ENCODE assay signal across 8 cellular contexts in genomic region chr1:6783956-6784559, GRCh38. TPM values are rescaled to one million over a fixed set of nuclear protein-coding genes. Genes with fewer than 3 reads are reported as not detected.
DNase-seq lines count a peak whose midpoint lies in the region; ATAC-seq and TF ChIP-seq lines count a peak whose summit lies in the region.

No MANE protein-coding gene starts in this region.

- no peaks in the 10 kb centered on the region for H3K4me1 ChIP-seq in BE2C

- H3K27me3 Mint-ChIP-seq in central memory CD8-positive, alpha-beta T cell, result no peaks in the 10 kb centered on the region
- no peaks in the 10 kb centered on the region for H3K27me3 Mint-ChIP-seq in mesothelial cell of epicardium (ENCODE audit: low read depth)

- no peaks in the 10 kb centered on the region for H3K9me3 Mint-ChIP-seq in central memory CD8-positive, alpha-beta T cell
- H3K9me3 Mint-ChIP-seq in mesothelial cell of epicardium, result no peaks in the 10 kb centered on the region

- ATAC-seq in GM21381 (IDR thresholded peaks at IDR 0.05; ENCODE audit: unreplicated experiment) (peak; percentile 1), GM18868 (IDR thresholded peaks at IDR 0.05; ENCODE audit: unreplicated experiment) (no peak), HG03439 (IDR thresholded peaks at IDR 0.05; ENCODE audit: unreplicated experiment) (no peak)
- ATAC-seq in central memory CD8-positive, alpha-beta T cell (replicated peaks; ENCODE audit: extremely low read depth, poor library complexity, severe bottlenecking), result no peak

- H3K36me3 ChIP-seq in BE2C, result no peaks in the 10 kb centered on the region; the same call in 1 of the 2 replicates

- H3K4me3 ChIP-seq in BE2C (ENCODE audit: low read depth, low read length) (peak overlapping the region; percentile 66), NB4 (ENCODE audit: low read depth, low read length) (peak overlapping the region; percentile 82)

- DNase-seq in BE2C (no peak), NB4 (ENCODE audit: low read depth) (peak; percentile 57), mesothelial cell of epicardium (ENCODE audit: low spot score in 2 of 2, unreplicated experiment in 2 of 2) (no peak)
- no peak for DNase-seq in central memory CD8-positive, alpha-beta T cell (ENCODE audit: low spot score in 2 of 2)
- no peak for DNase-seq in NK-92 treated with Interleukin-12 subunit alpha and Interleukin-12 subunit beta, amount 100 ng/mL, for 24 hours (lab: John Stamatoyannopoulos, UW)

- H3K4me1 Mint-ChIP-seq in central memory CD8-positive, alpha-beta T cell, result peaks cover 30% of the 10 kb centered on the region
- H3K4me1 Mint-ChIP-seq in mesothelial cell of epicardium, result peaks cover 23% of the 10 kb centered on the region

- TF ChIP-seq POLR2A in NB4 (IDR thresholded peaks at IDR 0.05; ENCODE audit: extremely low read depth, insufficient read length), result no peak

- peak overlapping the region; percentile 87 for H3K27ac Mint-ChIP-seq in central memory CD8-positive, alpha-beta T cell (ENCODE audit: low read depth)
- H3K27ac Mint-ChIP-seq in mesothelial cell of epicardium, result peak overlapping the region; percentile 97

- no peaks in the 10 kb centered on the region for H3K27me3 ChIP-seq in BE2C

- no peak for TF ChIP-seq CTCF in BE2C (IDR thresholded peaks at IDR 0.05; ENCODE audit: low read depth, low read length)
- TF ChIP-seq CTCF in NB4 (IDR thresholded peaks at IDR 0.05; ENCODE audit: low read depth, low read length), result no peak
- no peak for TF ChIP-seq CTCF in mesothelial cell of epicardium (IDR thresholded peaks at IDR 0.05; ENCODE audit: unreplicated experiment)

- H3K9me3 ChIP-seq in BE2C, result no peaks in the 10 kb centered on the region

- H3K36me3 Mint-ChIP-seq in central memory CD8-positive, alpha-beta T cell (ENCODE audit: insufficient read depth), result peaks cover 12% of the 10 kb centered on the region
- no peaks in the 10 kb centered on the region for H3K36me3 Mint-ChIP-seq in mesothelial cell of epicardium

- H3K4me3 Mint-ChIP-seq in central memory CD8-positive, alpha-beta T cell, result peak overlapping the region; percentile 89
- H3K4me3 Mint-ChIP-seq in mesothelial cell of epicardium, result peak overlapping the region; percentile 79

RNA-seq across cellular contexts. Expression of gene CAMTA1, which starts 1.2 kb away (rescaled TPM):
- 61.8 TPM for polyA plus RNA-seq in BE2C (2012; ENCODE audit: insufficient read depth, insufficient read length, low read depth)
- total RNA-seq in mesothelial cell of epicardium, result 70.4 to 78.3 TPM (median 71.4 TPM) in 3 replicates
